ENCODE assay signal across 1 cellular context in genomic region chr12:132460571-132460970, GRCh38.
TF ChIP-seq lines count a peak whose summit lies in the region.

No MANE protein-coding gene starts in this region.

TF ChIP-seq in GM23338, 12 proteins besides CTCF, POLR2A, EP300 and RAD21 (continued from another document):
- TF ChIP-seq ZNF462 (CRISPR knock-in tag; IDR thresholded peaks at IDR 0.05): no peak
- TF ChIP-seq NANOG (IDR thresholded peaks at IDR 0.05; ENCODE audit: borderline replicate concordance): no peak
- no peak for TF ChIP-seq REST (IDR thresholded peaks at IDR 0.05; ENCODE audit: unreplicated experiment)
- TF ChIP-seq EZH2 (IDR thresholded peaks at IDR 0.05; ENCODE audit: low read depth, unreplicated experiment): no peak
- TF ChIP-seq POLR2AphosphoS5 (IDR thresholded peaks at IDR 0.05; ENCODE audit: low read depth): no peak
